In genomic region chr3:190513409-190514162, GRCh38 we compare ENCODE assay signal across 8 cellular contexts. TPM values are rescaled to one million over a fixed set of nuclear protein-coding genes. Genes with fewer than 3 reads are reported as not detected.
DNase-seq lines count a peak whose midpoint lies in the region; TF ChIP-seq lines count a peak whose summit lies in the region.

Gene IL1RAP (plus strand): TSS chr3:190514085. CDS start chr3:190564290, 50,205 bp downstream.

- no peaks in the 10 kb centered on the region for H3K36me3 ChIP-seq in GM23248 (ENCODE audit: low read depth)
- H3K36me3 ChIP-seq in neuron (ENCODE audit: insufficient read depth, low read length) = no peaks in the 10 kb centered on the region

- 1 to 2% methylated on average over 63 to 64 of the region's 64 CpGs for WGBS in GM23248 (ENCODE audit: low coverage in 1 of 2, low lambda C conversion rate in 2 of 2, missing lambda C conversion rate in 2 of 2), 2 experiments

- H3K9me3 ChIP-seq in GM23248 (ENCODE audit: low read depth) (no peaks in the 10 kb centered on the region), neuron (ENCODE audit: low read length) (no peaks in the 10 kb centered on the region)

- peak within 1 kb of the TSS; percentile 92 for H3K4me2 ChIP-seq in GM23248 (ENCODE audit: unreplicated experiment)

- H3K9ac ChIP-seq in GM23248 = peak within 1 kb of the TSS; percentile 89

- H3K4me3 ChIP-seq in GM23248 (peak within 1 kb of the TSS; percentile 97), foreskin fibroblast (ENCODE audit: low read depth in 1 of 2, low read length in 2 of 2) (peak within 1 kb of the TSS; percentile 85 to 87), neuron (ENCODE audit: low read length) (peak within 1 kb of the TSS; percentile 49)

- no peaks in the 10 kb centered on the region for H3K27me3 ChIP-seq in GM23248 (replicated peaks; ENCODE audit: insufficient read depth)
- H3K27me3 ChIP-seq in neuron (ENCODE audit: insufficient read depth, low read length) = peaks cover 2% of the 10 kb centered on the region

- peak within 1 kb of the TSS; percentile 83 for H2AFZ ChIP-seq in GM23248
- peak within 1 kb of the TSS; percentile 88 for H2AFZ ChIP-seq in neuron (ENCODE audit: low read depth, low read length)

- no peaks in the 10 kb centered on the region for H4K20me1 ChIP-seq in GM23248 (ENCODE audit: insufficient read depth)

- peaks cover 40% of the 10 kb centered on the region for H3K79me2 ChIP-seq in GM23248 (ENCODE audit: insufficient read depth)

- peak; percentile 25 for TF ChIP-seq CTCF in foreskin fibroblast (IDR thresholded peaks at IDR 0.05; ENCODE audit: low read depth, low read length)

- peak; percentile 92 for DNase-seq in EH (ENCODE audit: low read depth)
- DNase-seq in GM23248 = peak; percentile 99
- DNase-seq in Kasumi-1 (lab: John Stamatoyannopoulos, UW) = peak; percentile 89 to 94
- peak; percentile 95 for DNase-seq in SIG-M5 (lab: John Stamatoyannopoulos, UW)
- peak; percentile 76 for DNase-seq in activated gamma-delta T cell treated with Interleukin-2 at 50 U/mL for 16 hours
- peak; percentile 92 to 97 for DNase-seq in foreskin fibroblast
- DNase-seq in stromal cell of bone marrow (ENCODE audit: low read depth) = peak; percentile 89

- H3K9me2 ChIP-seq in GM23248 (ENCODE audit: insufficient read depth) = no peaks in the 10 kb centered on the region

- in situ Hi-C loops in GM23248 (cut with MboI) = no loop called here

- H3F3A ChIP-seq in GM23248 (ENCODE audit: insufficient read depth) = peaks cover 33% of the 10 kb centered on the region

- peak within 1 kb of the TSS; percentile 85 for H3K27ac ChIP-seq in GM23248

- H3K4me1 ChIP-seq in GM23248 (ENCODE audit: insufficient read depth) = peaks cover 24% of the 10 kb centered on the region
- peaks cover 8% of the 10 kb centered on the region for H3K4me1 ChIP-seq in neuron (ENCODE audit: insufficient read depth, low read length)

RNA-seq across cellular contexts. Expression of gene IL1RAP, which starts in this region (rescaled TPM):
- 25.9 and 32.3 TPM in 2 replicates for total RNA-seq in GM23248 (2014; rRNA removed; shearing (Covaris generic))
- 17.0 and 17.5 TPM in 2 replicates for polyA plus RNA-seq in GM23248 (2016; fragmentation: Nextera tagmentation; extraction: Ambion mirVana)

Comparison
In these comparisons a context has a peak if more than half of its experiments do, and no peak if none do; other contexts are left out.
1. Peak in every context shown above with its lines: DNase-seq, H3K4me3 ChIP-seq and H3K27ac ChIP-seq.